7 cellular contexts compared by ENCODE assay signal in genomic region chr16:4375717-4376116, GRCh38. TPM values are rescaled to one million over a fixed set of nuclear protein-coding genes. Genes with fewer than 3 reads are reported as not detected.
DNase-seq lines count a peak whose midpoint lies in the region; ATAC-seq and TF ChIP-seq lines count a peak whose summit lies in the region.
"Had no signal": no experiment of that assay in that cellular context is flagged by ENCODE, and none has a peak within 500 bp of the region (broad histone marks: within the 10 kb centered on the region; RNA-seq: fewer than 3 reads in every experiment).

No MANE protein-coding gene starts in this region.

- CTCF ChIA-PET in MCF 10A (lab: Yijun Ruan, JAX), result interaction anchor here (0.7 to 5.0 kb wide), 6 partner anchors 10 to 32 kb away, joined by 3 to 47 read pairs (median 6); no protein-coding TSS in a partner anchor

- TF ChIP-seq CTCF in MCF 10A (IDR thresholded peaks at IDR 0.05; ENCODE audit: unreplicated experiment) (no peak), neural crest cell (conservative IDR thresholded peaks at IDR 0.05) (no peak)

- peaks cover 3% of the 10 kb centered on the region for H3K36me3 Mint-ChIP-seq in MCF 10A (ENCODE audit: insufficient read depth, unreplicated experiment)
- H3K36me3 Mint-ChIP-seq in neural crest cell (ENCODE audit: low read depth), result no peaks in the 10 kb centered on the region

- H3K27me3 Mint-ChIP-seq in MCF 10A (ENCODE audit: insufficient read depth, unreplicated experiment) (no peaks in the 10 kb centered on the region), neural crest cell (ENCODE audit: low read depth) (peaks cover 11% of the 10 kb centered on the region)

- peak; percentile 72 for DNase-seq in COLO668 (lab: John Stamatoyannopoulos, UW; ENCODE audit: unreplicated experiment)
- peak; percentile 42 for DNase-seq in MCF 10A (ENCODE audit: unreplicated experiment)
- DNase-seq in neural crest cell (ENCODE audit: low read depth, low spot score), result no peak
- no peak for DNase-seq in ACHN
- no peak for DNase-seq in AG20443 (ENCODE audit: low spot score)
- DNase-seq: activated CD4-positive, alpha-beta T cell treated with anti-CD3 and anti-CD28 coated beads, Interleukin-2, amount 50 U/mL, for 48 hours had no signal

- H3K27ac Mint-ChIP-seq in MCF 10A (ENCODE audit: low read depth, unreplicated experiment) (no peak overlapping the region), neural crest cell (ENCODE audit: unreplicated experiment) (no peak overlapping the region)

- in situ Hi-C loops in ACHN (cut with HindIII; ENCODE audit: low pct_ligation_motif_present, low pct_unique_long_range_greater_than_20kb, low sequenced_read_pairs), result no loop called here

- intact Hi-C loops in MCF 10A (cut with micrococcal nuclease), result no loop called here

- POLR2A ChIA-PET in MCF 10A (lab: Yijun Ruan, JAX), result interaction anchor here (0.7 to 1.2 kb wide), 2 partner anchors 17 to 568 kb away, joined by 3 to 4 read pairs; no protein-coding TSS in a partner anchor

- no peaks in the 10 kb centered on the region for H3K9me3 Mint-ChIP-seq in MCF 10A (ENCODE audit: unreplicated experiment)
- no peaks in the 10 kb centered on the region for H3K9me3 Mint-ChIP-seq in neural crest cell

- H3K4me1 Mint-ChIP-seq in MCF 10A (ENCODE audit: insufficient read depth, unreplicated experiment), result peaks cover 26% of the 10 kb centered on the region
- peaks cover 8% of the 10 kb centered on the region for H3K4me1 Mint-ChIP-seq in neural crest cell

- no TSS peak for BruUV-seq in MCF 10A (replicated peaks; lab: Mats Ljungman, UMichigan)

- no peak for ATAC-seq in GM19452 (IDR thresholded peaks at IDR 0.05; ENCODE audit: unreplicated experiment)

- no peak overlapping the region for H3K4me3 Mint-ChIP-seq in MCF 10A (ENCODE audit: unreplicated experiment)
- peak overlapping the region; percentile 25 for H3K4me3 Mint-ChIP-seq in neural crest cell

RNA-seq across cellular contexts. Expression of gene VASN, which starts 4.1 kb away (rescaled TPM):
- total RNA-seq in MCF 10A (2022) (4.0 and 7.1 TPM in 2 replicates), neural crest cell (0.91 and 1.2 TPM in 2 replicates)

RNA-seq across cellular contexts. Expression of gene PAM16, which starts 24.6 kb away (rescaled TPM):
- 71.8 and 117 TPM in 2 replicates for total RNA-seq in MCF 10A (2022)
- 36.2 and 43.3 TPM in 2 replicates for total RNA-seq in neural crest cell

RNA-seq across cellular contexts. Expression of gene CORO7, which starts 40.7 kb away (rescaled TPM):
- total RNA-seq in MCF 10A (2022) (20.3 and 24.9 TPM in 2 replicates), neural crest cell (43.2 and 45.4 TPM in 2 replicates)

RNA-seq across cellular contexts. Expression of gene DNAJA3, which starts 50.0 kb away (rescaled TPM):
- 98.1 and 101 TPM in 2 replicates for total RNA-seq in MCF 10A (2022)
- total RNA-seq in neural crest cell, result 45.1 and 55.2 TPM in 2 replicates

RNA-seq across cellular contexts. Expression of gene GLIS2, which starts 59.9 kb away (rescaled TPM):
- total RNA-seq in MCF 10A (2022) (14.7 and 15.8 TPM in 2 replicates), neural crest cell (17.2 and 17.4 TPM in 2 replicates)

Comparison
In these comparisons a context has a peak if more than half of its experiments do, and no peak if none do; other contexts are left out.
1. DNase-seq: peak in COLO668 (single experiment) and MCF 10A (single experiment); none in neural crest cell (single experiment), ACHN (single experiment) and AG20443 (single experiment).